Comparison of ENCODE assay signal across 10 cellular contexts in the genomic region with DNA sequence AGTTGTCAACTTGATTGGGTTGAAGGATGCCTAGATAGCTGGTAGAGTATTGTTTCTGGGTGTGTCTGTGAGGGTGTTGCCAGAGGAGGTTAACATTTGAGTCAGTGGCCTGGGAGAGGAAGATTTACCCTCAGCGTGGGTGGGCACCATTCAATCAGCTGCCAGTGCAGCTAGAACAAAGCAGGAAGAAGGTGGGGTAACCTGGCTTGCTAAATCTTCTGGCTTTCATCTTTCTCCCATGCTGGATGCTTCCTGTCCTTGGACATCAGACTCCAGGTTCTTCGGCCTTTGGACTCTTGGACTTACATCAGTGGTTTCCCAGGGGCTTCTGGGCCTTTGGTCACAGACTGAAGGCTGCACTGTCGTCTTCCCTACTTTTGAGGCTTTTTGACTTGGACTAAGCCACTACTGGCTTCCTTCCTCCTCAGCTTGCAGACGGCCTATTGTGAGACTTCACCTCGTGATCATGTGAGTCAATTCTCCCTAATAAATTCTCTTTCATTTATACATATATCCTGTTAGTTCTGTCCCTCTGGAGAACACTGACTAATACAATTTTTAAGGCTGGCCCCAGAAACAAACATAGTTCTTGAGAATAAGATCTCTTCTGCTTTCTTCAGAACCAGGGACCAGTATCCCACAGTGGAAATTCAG. TPM values are rescaled to one million over a fixed set of nuclear protein-coding genes. Genes with fewer than 3 reads are reported as not detected.
DNase-seq lines count a peak whose midpoint lies in the region; ATAC-seq and FAIRE-seq lines count a peak whose summit lies in the region.
"Had no signal": no experiment of that assay in that cellular context is flagged by ENCODE, and none has a peak within 500 bp of the region (broad histone marks: within the 10 kb centered on the region; RNA-seq: fewer than 3 reads in every experiment).

No MANE protein-coding gene starts in this region.

- H3K27me3 Mint-ChIP-seq in activated naive CD4-positive, alpha-beta T cell treated with anti-CD3 and anti-CD28 coated beads for 36 hours (ENCODE audit: low read depth), result no peaks in the 10 kb centered on the region
- no peaks in the 10 kb centered on the region for H3K27me3 Mint-ChIP-seq in activated naive CD8-positive, alpha-beta T cell treated with anti-CD3 and anti-CD28 coated beads for 36 hours
- H3K27me3 Mint-ChIP-seq in naive B cell, result no peaks in the 10 kb centered on the region

- CTCF ChIA-PET in activated naive CD4-positive, alpha-beta T cell treated with anti-CD3 and anti-CD28 coated beads for 36 hours (lab: Charles Lee), result no interaction called here

- DNase-seq in activated naive CD4-positive, alpha-beta T cell treated with anti-CD3 and anti-CD28 coated beads for 36 hours, result peak; percentile 33
- no peak for DNase-seq in activated naive CD4-positive, alpha-beta T cell (lab: John Stamatoyannopoulos, UW)
- DNase-seq in activated naive CD8-positive, alpha-beta T cell treated with anti-CD3 and anti-CD28 coated beads for 36 hours, result peak; percentile 52
- no peak for DNase-seq in naive B cell
- DNase-seq in stromal cell of bone marrow (ENCODE audit: low read depth), result peak; percentile 82
- no peak for DNase-seq in hippocampal formation (lab: John Stamatoyannopoulos, UW)
- no peak for DNase-seq in iPS-NIHi11 (ENCODE audit: low spot score)
- no peak for DNase-seq in RCC 7860 (ENCODE audit: low spot score)
- DNase-seq: NCI-H524 treated with DMSO at 0.1 percent for 48 hours had no signal

- no peaks in the 10 kb centered on the region for H3K9me3 Mint-ChIP-seq in activated naive CD4-positive, alpha-beta T cell treated with anti-CD3 and anti-CD28 coated beads for 36 hours
- H3K9me3 Mint-ChIP-seq in activated naive CD8-positive, alpha-beta T cell treated with anti-CD3 and anti-CD28 coated beads for 36 hours, result peaks cover 5% of the 10 kb centered on the region
- peaks cover 0 to 11% (median 2%) of the 10 kb centered on the region in 7 donors for H3K9me3 Mint-ChIP-seq in naive B cell

- peaks cover 15% of the 10 kb centered on the region for H3K4me1 Mint-ChIP-seq in activated naive CD4-positive, alpha-beta T cell treated with anti-CD3 and anti-CD28 coated beads for 36 hours (ENCODE audit: low read depth)
- peaks cover 36% of the 10 kb centered on the region for H3K4me1 Mint-ChIP-seq in activated naive CD8-positive, alpha-beta T cell treated with anti-CD3 and anti-CD28 coated beads for 36 hours
- H3K4me1 Mint-ChIP-seq in naive B cell, result peaks cover 23 to 31% (median 26%) of the 10 kb centered on the region in 3 donors

- ATAC-seq in naive B cell (ENCODE audit: low read depth in 2 of 2), result no peak

- no peak for FAIRE-seq in RCC 7860 (lab: Jason Lieb, UNC)
- FAIRE-seq: G401.6 had no signal

- intact Hi-C loops in activated naive CD4-positive, alpha-beta T cell treated with anti-CD3 and anti-CD28 coated beads for 36 hours (cut with micrococcal nuclease), result no loop called here

- H3K4me3 Mint-ChIP-seq in activated naive CD4-positive, alpha-beta T cell treated with anti-CD3 and anti-CD28 coated beads for 36 hours, result no peak overlapping the region
- peak overlapping the region; percentile 38 for H3K4me3 Mint-ChIP-seq in activated naive CD8-positive, alpha-beta T cell treated with anti-CD3 and anti-CD28 coated beads for 36 hours
- peak overlapping the region in 1 of 8 donors; percentile 29 for H3K4me3 Mint-ChIP-seq in naive B cell

- H3K27ac Mint-ChIP-seq in activated naive CD4-positive, alpha-beta T cell treated with anti-CD3 and anti-CD28 coated beads for 36 hours, result no peak overlapping the region
- H3K27ac Mint-ChIP-seq in activated naive CD8-positive, alpha-beta T cell treated with anti-CD3 and anti-CD28 coated beads for 36 hours, result peak overlapping the region; percentile 85
- H3K27ac Mint-ChIP-seq in naive B cell, result peak overlapping the region in 4 of 6 donors; percentile 6 to 52 (median 12)

- peaks cover 11% of the 10 kb centered on the region for H3K36me3 Mint-ChIP-seq in activated naive CD4-positive, alpha-beta T cell treated with anti-CD3 and anti-CD28 coated beads for 36 hours (ENCODE audit: low read depth)
- peaks cover 18% of the 10 kb centered on the region for H3K36me3 Mint-ChIP-seq in activated naive CD8-positive, alpha-beta T cell treated with anti-CD3 and anti-CD28 coated beads for 36 hours
- H3K36me3 Mint-ChIP-seq in naive B cell, result peaks cover 18% of the 10 kb centered on the region in 2 donors

RNA-seq across cellular contexts. Expression of gene PBX3, which starts 38.1 kb away (rescaled TPM):
- 10 to 100 TPM in 1 of 2 experiments, 1 to 10 TPM in 1; 9.4 to 14.3 TPM for total RNA-seq in activated naive CD4-positive, alpha-beta T cell treated with anti-CD3 and anti-CD28 coated beads for 36 hours
- total RNA-seq in activated naive CD8-positive, alpha-beta T cell treated with anti-CD3 and anti-CD28 coated beads for 36 hours, result 10 to 100 TPM; 14.6 to 14.9 TPM
- 10 to 100 TPM in 3 of 6 donors, 1 to 10 TPM in 3; 7.5 to 15.8 (median 10.1) TPM for polyA plus RNA-seq in naive B cell (ENCODE audit: low read depth in 6 of 6)

Comparison
In these comparisons a context has a peak if more than half of its experiments do, and no peak if none do; other contexts are left out.
1. DNase-seq: peak in activated naive CD4-positive, alpha-beta T cell treated with anti-CD3 and anti-CD28 coated beads for 36 hours (single experiment), activated naive CD8-positive, alpha-beta T cell treated with anti-CD3 and anti-CD28 coated beads for 36 hours (single experiment) and stromal cell of bone marrow (single experiment); none in activated naive CD4-positive, alpha-beta T cell (0 of 4), naive B cell (single experiment), hippocampal formation (0 of 2), iPS-NIHi11 (single experiment) and RCC 7860 (single experiment).